ENCODE assay signal across 17 cellular contexts in the genomic region with DNA sequence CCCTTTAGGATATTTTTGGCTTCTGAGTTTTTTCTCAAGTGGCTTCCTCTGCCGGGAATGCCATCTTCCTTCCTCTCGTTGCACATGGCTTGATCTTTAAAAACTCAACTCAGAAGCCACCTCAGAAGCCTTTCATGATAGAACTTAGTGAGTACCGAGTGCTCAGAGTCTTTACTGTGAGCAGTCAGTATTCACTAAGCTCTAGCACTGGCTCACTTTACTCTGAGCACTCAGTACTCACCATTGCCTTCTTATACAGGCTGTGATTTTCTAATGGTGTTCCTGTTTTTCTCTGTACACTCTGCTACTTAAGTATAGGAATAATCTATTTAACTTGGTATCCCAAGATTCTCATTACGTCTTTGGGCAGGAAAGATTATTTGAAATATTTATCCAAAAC.
DNase-seq lines count a peak whose midpoint lies in the region; ATAC-seq and TF ChIP-seq lines count a peak whose summit lies in the region.
"Had no signal": no experiment of that assay in that cellular context is flagged by ENCODE, and none has a peak within 500 bp of the region (broad histone marks: within the 10 kb centered on the region; RNA-seq: fewer than 3 reads in every experiment).

No MANE protein-coding gene starts in this region.

- H3K4me1 Mint-ChIP-seq in activated CD8-positive, alpha-beta T cell treated with anti-CD3 and anti-CD28 coated beads for 36 hours (ENCODE audit: low read depth) = peaks cover 27% of the 10 kb centered on the region
- no peaks in the 10 kb centered on the region for H3K4me1 Mint-ChIP-seq in activated CD8-positive, alpha-beta T cell treated with anti-CD3 and anti-CD28 coated beads, Interleukin-2, amount 10 ng/mL, durations not matched to agents 7 days and 5 days (ENCODE audit: low read depth)
- H3K4me1 Mint-ChIP-seq in stimulated activated naive CD8-positive, alpha-beta T cell treated with anti-CD3 and anti-CD28 coated beads, Interleukin-15, Interleukin-2, amounts not matched to agents 100 ng/mL and 50 ng/mL, for 24 hours (ENCODE audit: low read depth) = peaks cover 56% of the 10 kb centered on the region
- H3K4me1 Mint-ChIP-seq in stimulated activated naive CD8-positive, alpha-beta T cell treated with anti-CD3 and anti-CD28 coated beads, Interleukin-15, amount 100 ng/mL, for 72 hours = peaks cover 35% of the 10 kb centered on the region
- H3K4me1 Mint-ChIP-seq in activated naive CD8-positive, alpha-beta T cell (ENCODE audit: low read depth) = peaks cover 15% of the 10 kb centered on the region
- H3K4me1 Mint-ChIP-seq: B cell, CD14-positive monocyte had no signal

- H3K9me3 Mint-ChIP-seq in activated CD8-positive, alpha-beta T cell treated with anti-CD3 and anti-CD28 coated beads for 36 hours = no peaks in the 10 kb centered on the region
- H3K9me3 Mint-ChIP-seq in activated CD8-positive, alpha-beta T cell treated with anti-CD3 and anti-CD28 coated beads, Interleukin-2, amount 10 ng/mL, durations not matched to agents 7 days and 5 days (ENCODE audit: insufficient read depth) = no peaks in the 10 kb centered on the region
- H3K9me3 Mint-ChIP-seq in stimulated activated naive CD8-positive, alpha-beta T cell treated with anti-CD3 and anti-CD28 coated beads, Interleukin-15, Interleukin-2, amounts not matched to agents 100 ng/mL and 50 ng/mL, for 24 hours = no peaks in the 10 kb centered on the region
- H3K9me3 Mint-ChIP-seq in stimulated activated naive CD8-positive, alpha-beta T cell treated with anti-CD3 and anti-CD28 coated beads, Interleukin-15, amount 100 ng/mL, for 72 hours = no peaks in the 10 kb centered on the region
- no peaks in the 10 kb centered on the region for H3K9me3 Mint-ChIP-seq in activated naive CD8-positive, alpha-beta T cell (ENCODE audit: low read depth)
- H3K9me3 Mint-ChIP-seq: CD8-positive, alpha-beta T cell; HFFc6 had no signal

- H3K27me3 Mint-ChIP-seq in activated CD8-positive, alpha-beta T cell treated with anti-CD3 and anti-CD28 coated beads for 36 hours = peaks cover 1% of the 10 kb centered on the region
- no peaks in the 10 kb centered on the region for H3K27me3 Mint-ChIP-seq in activated CD8-positive, alpha-beta T cell treated with anti-CD3 and anti-CD28 coated beads, Interleukin-2, amount 10 ng/mL, durations not matched to agents 7 days and 5 days (ENCODE audit: low read depth)
- peaks cover 7% of the 10 kb centered on the region for H3K27me3 Mint-ChIP-seq in stimulated activated naive CD8-positive, alpha-beta T cell treated with anti-CD3 and anti-CD28 coated beads, Interleukin-15, Interleukin-2, amounts not matched to agents 100 ng/mL and 50 ng/mL, for 24 hours
- no peaks in the 10 kb centered on the region for H3K27me3 Mint-ChIP-seq in stimulated activated naive CD8-positive, alpha-beta T cell treated with anti-CD3 and anti-CD28 coated beads, Interleukin-15, amount 100 ng/mL, for 72 hours
- peaks cover 5% of the 10 kb centered on the region for H3K27me3 Mint-ChIP-seq in activated naive CD8-positive, alpha-beta T cell

- no peak for TF ChIP-seq CTCF in activated CD8-positive, alpha-beta T cell treated with anti-CD3 and anti-CD28 coated beads for 36 hours (IDR thresholded peaks at IDR 0.05)
- TF ChIP-seq CTCF in subcutaneous adipose tissue (IDR thresholded peaks at IDR 0.05; ENCODE audit: low read depth) = peak; percentile 64

- intact Hi-C loops in activated CD8-positive, alpha-beta T cell treated with anti-CD3 and anti-CD28 coated beads for 36 hours (cut with micrococcal nuclease) = no loop called here

- DNase-seq in activated CD8-positive, alpha-beta T cell treated with anti-CD3 and anti-CD28 coated beads for 36 hours = no peak
- no peak for DNase-seq in activated CD8-positive, alpha-beta T cell treated with anti-CD3 and anti-CD28 coated beads, Interleukin-2, amount 10 ng/mL, durations not matched to agents 7 days and 5 days
- DNase-seq in stimulated activated naive CD8-positive, alpha-beta T cell treated with anti-CD3 and anti-CD28 coated beads, Interleukin-15, amount 100 ng/mL, for 72 hours = no peak
- DNase-seq in NCI-H510A (lab: John Stamatoyannopoulos, UW) = no peak
- DNase-seq: CD8-positive, alpha-beta T cell; COR-L47; DMS153; DMS79 treated with DMSO at 0.1 percent for 48 hours; EL; HCEC 1CT; HFFc6 had no signal

- no peak for ATAC-seq in activated CD8-positive, alpha-beta T cell treated with anti-CD3 and anti-CD28 coated beads for 36 hours
- ATAC-seq in activated CD8-positive, alpha-beta T cell treated with anti-CD3 and anti-CD28 coated beads, Interleukin-2, amount 10 ng/mL, durations not matched to agents 7 days and 5 days = no peak
- no peak for ATAC-seq in stimulated activated naive CD8-positive, alpha-beta T cell treated with anti-CD3 and anti-CD28 coated beads, Interleukin-15, amount 100 ng/mL, for 72 hours
- no peak for ATAC-seq in HG02763 (IDR thresholded peaks at IDR 0.05; ENCODE audit: unreplicated experiment)
- ATAC-seq: CD8-positive, alpha-beta T cell had no signal

- no peaks in the 10 kb centered on the region for H3K36me3 Mint-ChIP-seq in activated CD8-positive, alpha-beta T cell treated with anti-CD3 and anti-CD28 coated beads for 36 hours (ENCODE audit: low read depth)
- H3K36me3 Mint-ChIP-seq in activated CD8-positive, alpha-beta T cell treated with anti-CD3 and anti-CD28 coated beads, Interleukin-2, amount 10 ng/mL, durations not matched to agents 7 days and 5 days (ENCODE audit: low read depth) = no peaks in the 10 kb centered on the region
- no peaks in the 10 kb centered on the region for H3K36me3 Mint-ChIP-seq in stimulated activated naive CD8-positive, alpha-beta T cell treated with anti-CD3 and anti-CD28 coated beads, Interleukin-15, Interleukin-2, amounts not matched to agents 100 ng/mL and 50 ng/mL, for 24 hours (ENCODE audit: low read depth)
- no peaks in the 10 kb centered on the region for H3K36me3 Mint-ChIP-seq in activated naive CD8-positive, alpha-beta T cell
- H3K36me3 Mint-ChIP-seq: CD14-positive monocyte; CD8-positive, alpha-beta T cell had no signal

- peak overlapping the region; percentile 31 for H3K27ac Mint-ChIP-seq in activated CD8-positive, alpha-beta T cell treated with anti-CD3 and anti-CD28 coated beads for 36 hours
- no peak overlapping the region for H3K27ac Mint-ChIP-seq in activated CD8-positive, alpha-beta T cell treated with anti-CD3 and anti-CD28 coated beads, Interleukin-2, amount 10 ng/mL, durations not matched to agents 7 days and 5 days
- H3K27ac Mint-ChIP-seq in stimulated activated naive CD8-positive, alpha-beta T cell treated with anti-CD3 and anti-CD28 coated beads, Interleukin-15, Interleukin-2, amounts not matched to agents 100 ng/mL and 50 ng/mL, for 24 hours = peak overlapping the region; percentile 85
- peak overlapping the region in 1 of 2 donors; percentile 2 for H3K27ac Mint-ChIP-seq in stimulated activated naive CD8-positive, alpha-beta T cell treated with anti-CD3 and anti-CD28 coated beads, Interleukin-15, amount 100 ng/mL, for 72 hours
- H3K27ac Mint-ChIP-seq in activated naive CD8-positive, alpha-beta T cell = peak overlapping the region; percentile 2
- H3K27ac Mint-ChIP-seq: B cell; CD8-positive, alpha-beta T cell; HFFc6 had no signal

- POLR2A ChIA-PET in activated CD8-positive, alpha-beta T cell treated with anti-CD3 and anti-CD28 coated beads for 36 hours (lab: Charles Lee) = no interaction called here
- POLR2A ChIA-PET in activated CD8-positive, alpha-beta T cell treated with anti-CD3 and anti-CD28 coated beads, Interleukin-2, amount 10 ng/mL, durations not matched to agents 7 days and 5 days (lab: Charles Lee) = no interaction called here

- H3K4me3 Mint-ChIP-seq in activated CD8-positive, alpha-beta T cell treated with anti-CD3 and anti-CD28 coated beads for 36 hours = no peak overlapping the region
- no peak overlapping the region for H3K4me3 Mint-ChIP-seq in activated CD8-positive, alpha-beta T cell treated with anti-CD3 and anti-CD28 coated beads, Interleukin-2, amount 10 ng/mL, durations not matched to agents 7 days and 5 days
- no peak overlapping the region for H3K4me3 Mint-ChIP-seq in stimulated activated naive CD8-positive, alpha-beta T cell treated with anti-CD3 and anti-CD28 coated beads, Interleukin-15, Interleukin-2, amounts not matched to agents 100 ng/mL and 50 ng/mL, for 24 hours
- no peak overlapping the region for H3K4me3 Mint-ChIP-seq in stimulated activated naive CD8-positive, alpha-beta T cell treated with anti-CD3 and anti-CD28 coated beads, Interleukin-15, amount 100 ng/mL, for 72 hours
- H3K4me3 Mint-ChIP-seq in activated naive CD8-positive, alpha-beta T cell = no peak overlapping the region
- H3K4me3 Mint-ChIP-seq: B cell; CD14-positive monocyte; CD8-positive, alpha-beta T cell; HFFc6 had no signal

- CTCF ChIA-PET in activated CD8-positive, alpha-beta T cell treated with anti-CD3 and anti-CD28 coated beads for 36 hours (lab: Charles Lee) = interaction anchor here (1.4 kb wide), 1 partner anchor 9 kb away, joined by 3 read pairs; no protein-coding TSS in a partner anchor
- CTCF ChIA-PET in activated CD8-positive, alpha-beta T cell treated with anti-CD3 and anti-CD28 coated beads, Interleukin-2, amount 10 ng/mL, durations not matched to agents 7 days and 5 days (lab: Charles Lee) = no interaction called here
